9 cellular contexts compared by ENCODE assay signal in the genomic region with DNA sequence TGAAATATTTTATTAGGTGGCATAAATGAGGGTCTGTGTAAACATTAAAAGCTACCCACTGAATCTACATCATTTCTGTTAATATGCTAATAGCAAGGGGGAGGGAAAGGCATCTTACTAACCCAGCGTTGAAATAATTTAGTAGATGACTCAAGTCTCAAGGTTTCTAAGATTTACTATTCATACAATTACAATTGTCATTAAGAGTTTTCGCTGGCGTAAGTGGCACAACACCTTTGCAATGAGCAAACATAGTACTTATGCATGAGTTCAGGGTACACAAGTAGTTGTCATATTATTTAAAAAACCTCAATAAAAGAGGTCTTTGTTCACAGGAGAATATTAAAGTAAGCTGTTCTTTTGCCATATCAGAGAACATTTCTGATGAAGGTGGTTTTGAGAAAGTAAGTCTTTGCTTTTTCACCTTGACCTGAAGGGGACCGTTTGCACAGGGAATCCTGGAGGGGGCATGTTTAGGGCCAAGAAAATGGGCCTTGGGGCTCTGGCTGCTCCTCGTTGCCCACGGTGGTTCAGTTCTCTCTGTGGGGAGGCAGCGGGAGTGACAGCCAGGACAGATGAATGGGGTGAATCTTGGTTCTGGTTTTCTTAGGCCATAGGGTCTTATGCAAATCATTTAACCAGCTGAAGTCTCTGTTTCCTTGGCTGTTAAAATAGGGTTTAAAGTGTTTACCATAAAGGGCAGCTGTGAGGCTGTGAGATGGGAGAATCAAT. TPM values are rescaled to one million over a fixed set of nuclear protein-coding genes. Genes with fewer than 3 reads are reported as not detected.
DNase-seq lines count a peak whose midpoint lies in the region; ATAC-seq and TF ChIP-seq lines count a peak whose summit lies in the region.
"Had no signal": no experiment of that assay in that cellular context is flagged by ENCODE, and none has a peak within 500 bp of the region (broad histone marks: within the 10 kb centered on the region; RNA-seq: fewer than 3 reads in every experiment).

No MANE protein-coding gene starts in this region.

- WGBS in aorta, 2 donors = 66 to 74% methylated on average over 7 of the region's 7 CpGs
- 19 to 50% methylated on average over 7 of the region's 7 CpGs for WGBS in sigmoid colon, 2 donors

- no peaks in the 10 kb centered on the region for H3K36me3 ChIP-seq in CD4-positive, alpha-beta memory T cell (ENCODE audit: insufficient read depth, low read length)
- H3K36me3 ChIP-seq in aorta (ENCODE audit: control insufficient read depth in 1 of 2, insufficient read depth in 2 of 2, low read length in 1 of 2) (no peaks in the 10 kb centered on the region), sigmoid colon (no peaks in the 10 kb centered on the region)

- CTCF ChIA-PET in CD4-positive, alpha-beta memory T cell (lab: Charles Lee; ENCODE audit: partially characterized antibody) = interaction anchor here (0.6 to 2.9 kb wide), 9 partner anchors 10 to 132 kb away, joined by 3 to 23 read pairs (median 4); no protein-coding TSS in a partner anchor

- H3K4me3 ChIP-seq in CD4-positive, alpha-beta memory T cell (ENCODE audit: low read length in 2 of 2) = peak overlapping the region; percentile 12 to 42
- no peak overlapping the region for H3K4me3 ChIP-seq in aorta (ENCODE audit: low read length in 2 of 2)
- no peak overlapping the region for H3K4me3 ChIP-seq in sigmoid colon

- no peak for TF ChIP-seq CTCF in sigmoid colon (IDR thresholded peaks at IDR 0.05)

- H3K27ac Mint-ChIP-seq in CD4-positive, alpha-beta memory T cell = peak overlapping the region; percentile 96 to 100 (median 100)
- H3K27ac Mint-ChIP-seq in activated naive CD8-positive, alpha-beta T cell treated with anti-CD3 and anti-CD28 coated beads, Interleukin-2, amount 50 U/mL, for 24 hours = peak overlapping the region; percentile 97
- H3K27ac Mint-ChIP-seq: dendritic cell treated with granulocyte-macrophage colony-stimulating factor and Interleukin-4, amounts not matched to agents 40 ng/mL and 50 ng/mL, for 4 days had no signal

- H3K4me1 Mint-ChIP-seq in CD4-positive, alpha-beta memory T cell = peaks cover 46 to 84% (median 61%) of the 10 kb centered on the region in 4 donors
- H3K4me1 Mint-ChIP-seq in activated naive CD8-positive, alpha-beta T cell treated with anti-CD3 and anti-CD28 coated beads, Interleukin-2, amount 50 U/mL, for 24 hours = peaks cover 81% of the 10 kb centered on the region

- H3K9me3 Mint-ChIP-seq in CD4-positive, alpha-beta memory T cell = peaks cover 0 to 2% (median 0%) of the 10 kb centered on the region in 8 donors
- no peaks in the 10 kb centered on the region for H3K9me3 Mint-ChIP-seq in activated naive CD8-positive, alpha-beta T cell treated with anti-CD3 and anti-CD28 coated beads, Interleukin-2, amount 50 U/mL, for 24 hours
- H3K9me3 Mint-ChIP-seq: dendritic cell treated with granulocyte-macrophage colony-stimulating factor and Interleukin-4, amounts not matched to agents 40 ng/mL and 50 ng/mL, for 4 days had no signal

- H3K4me3 Mint-ChIP-seq in CD4-positive, alpha-beta memory T cell = peak overlapping the region; percentile 78 to 96 (median 88)
- H3K4me3 Mint-ChIP-seq in activated naive CD8-positive, alpha-beta T cell treated with anti-CD3 and anti-CD28 coated beads, Interleukin-2, amount 50 U/mL, for 24 hours = peak overlapping the region; percentile 98
- H3K4me3 Mint-ChIP-seq: dendritic cell treated with granulocyte-macrophage colony-stimulating factor and Interleukin-4, amounts not matched to agents 40 ng/mL and 50 ng/mL, for 4 days had no signal

- TF ChIP-seq POLR2A in sigmoid colon (IDR thresholded peaks at IDR 0.05) = no peak

- intact Hi-C loops in CD4-positive, alpha-beta memory T cell (cut with micrococcal nuclease) = loop anchor here (10.0 kb wide), 3 partner anchors 558 to 1528 kb away; a partner anchor contains a TSS
- intact Hi-C loops in aorta (cut with DNase I) (no loop called here), sigmoid colon (cut with DNase I) (no loop called here)

- DNase-seq in CD4-positive, alpha-beta memory T cell = no peak
- no peak for DNase-seq in activated naive CD8-positive, alpha-beta T cell treated with anti-CD3 and anti-CD28 coated beads, Interleukin-2, amount 50 U/mL, for 24 hours
- DNase-seq in aorta (no peak), putamen (ENCODE audit: low spot score) (no peak), sigmoid colon (no peak), DMS114 treated with DMSO at 0.1 percent for 48 hours (lab: John Stamatoyannopoulos, UW; ENCODE audit: unreplicated experiment) (no peak)

- TF ChIP-seq EP300 in sigmoid colon (IDR thresholded peaks at IDR 0.05) = no peak

- H3K4me1 ChIP-seq in CD4-positive, alpha-beta memory T cell (ENCODE audit: insufficient read depth, low read length) = peaks cover 59% of the 10 kb centered on the region
- H3K4me1 ChIP-seq in aorta (ENCODE audit: control insufficient read depth in 1 of 2, insufficient read depth in 2 of 2, low read length in 2 of 2) (no peaks in the 10 kb centered on the region), sigmoid colon (no peaks in the 10 kb centered on the region)

- ATAC-seq in GM19035 (IDR thresholded peaks at IDR 0.05; ENCODE audit: unreplicated experiment) (peak; percentile 45), HG03135 (IDR thresholded peaks at IDR 0.05; ENCODE audit: unreplicated experiment) (peak; percentile 30), aorta (ENCODE audit: low FRiP score) (no peak)
- no peak for ATAC-seq in activated naive CD8-positive, alpha-beta T cell treated with anti-CD3 and anti-CD28 coated beads, Interleukin-2, amount 50 U/mL, for 24 hours

- POLR2A ChIA-PET in CD4-positive, alpha-beta memory T cell (lab: Charles Lee; ENCODE audit: partially characterized antibody) = interaction anchor here (1.7 to 27.4 kb wide), 6 partner anchors 8 to 116 kb away, joined by 6 to 1182 read pairs (median 26); no protein-coding TSS in a partner anchor

- H3K36me3 Mint-ChIP-seq in CD4-positive, alpha-beta memory T cell = peaks cover 0 to 11% of the 10 kb centered on the region in 2 donors
- H3K36me3 Mint-ChIP-seq in activated naive CD8-positive, alpha-beta T cell treated with anti-CD3 and anti-CD28 coated beads, Interleukin-2, amount 50 U/mL, for 24 hours (ENCODE audit: low read depth) = peaks cover 4% of the 10 kb centered on the region

- H3K27me3 Mint-ChIP-seq in CD4-positive, alpha-beta memory T cell = no peaks in the 10 kb centered on the region
- H3K27me3 Mint-ChIP-seq in activated naive CD8-positive, alpha-beta T cell treated with anti-CD3 and anti-CD28 coated beads, Interleukin-2, amount 50 U/mL, for 24 hours = no peaks in the 10 kb centered on the region

- peak overlapping the region; percentile 99 for H3K27ac ChIP-seq in CD4-positive, alpha-beta memory T cell (ENCODE audit: low read depth, low read length)
- H3K27ac ChIP-seq in aorta (ENCODE audit: low read depth in 1 of 2, low read length in 2 of 2) = no peak overlapping the region
- no peak overlapping the region for H3K27ac ChIP-seq in sigmoid colon

- no peaks in the 10 kb centered on the region for H3K9me3 ChIP-seq in CD4-positive, alpha-beta memory T cell (ENCODE audit: control insufficient read depth in 1 of 2, low read length in 2 of 2)
- no peaks in the 10 kb centered on the region for H3K9me3 ChIP-seq in aorta (ENCODE audit: control insufficient read depth, low read length)
- no peaks in the 10 kb centered on the region for H3K9me3 ChIP-seq in sigmoid colon

- no peaks in the 10 kb centered on the region for H3K27me3 ChIP-seq in CD4-positive, alpha-beta memory T cell (ENCODE audit: insufficient read depth, low read length)
- H3K27me3 ChIP-seq in aorta (ENCODE audit: control insufficient read depth in 1 of 2, insufficient read depth in 2 of 2, low read length in 1 of 2) = no peaks in the 10 kb centered on the region
- no peaks in the 10 kb centered on the region for H3K27me3 ChIP-seq in sigmoid colon

RNA-seq across cellular contexts. Expression of a gene that starts 4.4 kb away (rescaled TPM):
- 100 to 1,000 TPM; 198 to 200 TPM for total RNA-seq in CD4-positive, alpha-beta memory T cell
- 100 to 1,000 TPM; 266 to 486 TPM for polyA plus RNA-seq in CD4-positive, alpha-beta memory T cell
- total RNA-seq in aorta (1 to 10 TPM; 3.3 to 4.1 TPM), sigmoid colon (1 to 10 TPM in 2 of 4 donors, under 1 TPM in 2; 0.49 to 1.4 (median 1.0) TPM)
- polyA plus RNA-seq in aorta (1 to 10 TPM in 1 of 2 donors, under 1 TPM in 1; 0.74 to 3.3 TPM), sigmoid colon (10 to 100 TPM in 1 of 3 donors, 1 to 10 TPM in 2; 2.5 to 38.8 (median 4.2) TPM)

Comparison
In these comparisons a context has a peak if more than half of its experiments do, and no peak if none do; other contexts are left out.
1. H3K4me3 ChIP-seq: peak in CD4-positive, alpha-beta memory T cell (2 of 2); none in aorta (0 of 2) and sigmoid colon (0 of 4).
2. ATAC-seq: peak in GM19035 (single experiment) and HG03135 (single experiment); none in activated naive CD8-positive, alpha-beta T cell treated with anti-CD3 and anti-CD28 coated beads, Interleukin-2, amount 50 U/mL, for 24 hours (single experiment) and aorta (single experiment).
3. RNA of a gene that starts 4.4 kb away (total RNA-seq): 198 to 200 TPM in CD4-positive, alpha-beta memory T cell; 3.3 to 4.1 TPM in aorta and 0.49 to 1.4 TPM in sigmoid colon; every median in the first group is over 10 times any median in the second.